ENCODE assay signal across 15 cellular contexts in the genomic region with DNA sequence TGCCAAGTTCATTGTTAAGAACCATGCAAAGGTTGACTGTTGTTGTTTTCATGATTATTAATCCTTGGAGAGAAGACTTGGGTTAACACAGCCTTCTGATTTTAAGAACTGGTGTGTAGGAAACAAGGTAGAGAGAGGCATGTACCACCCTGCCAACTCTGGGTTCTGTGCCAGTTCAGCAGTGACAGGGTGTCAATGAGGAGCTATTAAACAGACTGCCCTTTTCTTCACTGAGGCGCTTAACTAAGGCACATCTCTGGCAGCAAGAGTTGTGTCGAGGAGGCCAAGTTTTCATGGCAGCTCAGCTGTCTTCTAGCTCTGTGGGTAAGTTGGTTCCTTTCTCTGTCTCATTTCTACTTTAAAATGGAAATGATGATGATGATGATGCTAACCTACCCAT.
A peak's percentile ranks its signal among the peaks of the same experiment; 100 is the strongest.
DNase-seq lines count a peak whose midpoint lies in the region; ATAC-seq and TF ChIP-seq lines count a peak whose summit lies in the region.
"Had no signal": no experiment of that assay in that cellular context is flagged by ENCODE, and none has a peak within 500 bp of the region (broad histone marks: within the 10 kb centered on the region; RNA-seq: fewer than 3 reads in every experiment).

No MANE protein-coding gene starts in this region.

- no peak overlapping the region for H3K23ac ChIP-seq in trophoblast cell (ENCODE audit: low read length)

- H3K79me2 ChIP-seq in trophoblast cell (ENCODE audit: control insufficient read depth, insufficient read depth, low read length, poor library complexity) (no peaks in the 10 kb centered on the region), OCI-LY7 (ENCODE audit: insufficient read depth, low read depth, low read length) (no peaks in the 10 kb centered on the region)

- peaks cover 0 to 48% (median 13%) of the 10 kb centered on the region in 12 donors for H3K4me1 ChIP-seq in heart left ventricle
- peaks cover 60% of the 10 kb centered on the region for H3K4me1 ChIP-seq in left ventricle myocardium inferior
- no peaks in the 10 kb centered on the region for H3K4me1 ChIP-seq in trophoblast cell (ENCODE audit: control insufficient read depth in 1 of 2, insufficient read depth in 2 of 2, low read length in 2 of 2)
- H3K4me1 ChIP-seq in OCI-LY7 (ENCODE audit: insufficient read depth, low read length, poor library complexity, severe bottlenecking) = no peaks in the 10 kb centered on the region

- no peaks in the 10 kb centered on the region for H3K9me2 ChIP-seq in OCI-LY7 (ENCODE audit: insufficient read depth, low read length)

- ATAC-seq in heart left ventricle = peak; percentile 85 to 93 (median 91)

- H3K9ac ChIP-seq in trophoblast cell (ENCODE audit: low read length) = no peak overlapping the region
- H3K9ac ChIP-seq: GM23248 had no signal

- H3K18ac ChIP-seq in trophoblast cell (ENCODE audit: low read length) = no peak overlapping the region

- CTCF ChIA-PET in OCI-LY7 (lab: Charles Lee; ENCODE audit: unreplicated experiment) = no interaction called here

- H3K4me3 ChIP-seq in heart left ventricle (no peak overlapping the region), left ventricle myocardium inferior (no peak overlapping the region), trophoblast cell (ENCODE audit: low read depth, low read length) (no peak overlapping the region), OCI-LY7 (ENCODE audit: low read depth, low read length, poor library complexity, severe bottlenecking) (no peak overlapping the region)
- H3K4me3 ChIP-seq: GM23248 had no signal

- H2BK12ac ChIP-seq in trophoblast cell (ENCODE audit: low read length) = no peak overlapping the region

- H2AK5ac ChIP-seq in trophoblast cell (ENCODE audit: low read length) = no peak overlapping the region

- no peak overlapping the region for H4K8ac ChIP-seq in trophoblast cell (ENCODE audit: low read depth, low read length)

- DNase-seq in NCI-H446 treated with DMSO at 0.1 percent for 48 hours (lab: John Stamatoyannopoulos, UW) = peak; percentile 45
- peak in 4 of 5 donors; percentile 27 to 76 (median 52) for DNase-seq in heart left ventricle
- DNase-seq in left ventricle myocardium inferior = peak; percentile 44
- DNase-seq in trophoblast cell = no peak
- DNase-seq in OCI-LY7 (ENCODE audit: low spot score) = no peak
- DNase-seq in activated CD4-positive, alpha-beta T cell treated with anti-CD3 and anti-CD28 coated beads, Interleukin-2, amount 50 U/mL, for 4 hours = no peak
- DNase-seq: Calu3; CD4-positive, alpha-beta memory T cell; COR-L47; DMS53; DMS79 treated with DMSO at 0.1 percent for 48 hours; GF-D8; GM23248; H7; HCEC 1CT had no signal

- H3K4ac ChIP-seq in trophoblast cell (ENCODE audit: low read depth, low read length) = no peak overlapping the region

- H2AFZ ChIP-seq in trophoblast cell (ENCODE audit: insufficient read depth, low read length, poor library complexity) (no peak overlapping the region), OCI-LY7 (ENCODE audit: low read length) (no peak overlapping the region)
- H2AFZ ChIP-seq: GM23248 had no signal

- no peaks in the 10 kb centered on the region for H4K20me1 ChIP-seq in OCI-LY7 (ENCODE audit: insufficient read depth, low read length)

- no peak overlapping the region for H4K12ac ChIP-seq in trophoblast cell (ENCODE audit: low read depth, low read length)

- WGBS in heart left ventricle, 4 donors = 66 to 82% (median 71%) methylated on average over 2 of the region's 2 CpGs
- WGBS in trophoblast cell (ENCODE audit: extremely low coverage, insufficient coverage, insufficient read length) = no CpG with 5 or more reads among the region's 2 CpGs

- H3K27ac ChIP-seq in heart left ventricle (peak overlapping the region in 1 of 12 donors; percentile 32), left ventricle myocardium inferior (replicated peaks) (peak overlapping the region; percentile 50), trophoblast cell (ENCODE audit: low read depth, low read length) (no peak overlapping the region), OCI-LY7 (ENCODE audit: low read depth, low read length, poor library complexity, severe bottlenecking) (no peak overlapping the region)
- H3K27ac ChIP-seq: GM23248 had no signal

- peaks cover 0 to 14% (median 0%) of the 10 kb centered on the region in 9 donors for H3K36me3 ChIP-seq in heart left ventricle
- peaks cover 5% of the 10 kb centered on the region for H3K36me3 ChIP-seq in left ventricle myocardium inferior
- no peaks in the 10 kb centered on the region for H3K36me3 ChIP-seq in trophoblast cell (ENCODE audit: control insufficient read depth in 1 of 2, insufficient read depth in 2 of 2, low read length in 2 of 2)
- no peaks in the 10 kb centered on the region for H3K36me3 ChIP-seq in OCI-LY7 (ENCODE audit: insufficient read depth, low read length)

- H4K91ac ChIP-seq in trophoblast cell (ENCODE audit: low read depth, low read length) = no peak overlapping the region

- no peak overlapping the region for H3K4me2 ChIP-seq in trophoblast cell (ENCODE audit: low read length)
- H3K4me2 ChIP-seq in OCI-LY7 (ENCODE audit: low read length) = no peak overlapping the region

- H3K14ac ChIP-seq in trophoblast cell (ENCODE audit: low read length) = no peak overlapping the region

- no peak overlapping the region for H2BK5ac ChIP-seq in trophoblast cell (ENCODE audit: low read depth, low read length, poor library complexity)

- no peaks in the 10 kb centered on the region for H3K79me1 ChIP-seq in trophoblast cell (ENCODE audit: low read length)

- no peaks in the 10 kb centered on the region for H3K9me3 ChIP-seq in heart left ventricle
- no peaks in the 10 kb centered on the region for H3K9me3 ChIP-seq in left ventricle myocardium inferior (replicated peaks)
- no peaks in the 10 kb centered on the region for H3K9me3 ChIP-seq in trophoblast cell (ENCODE audit: insufficient read depth, low read depth, low read length)
- no peaks in the 10 kb centered on the region for H3K9me3 ChIP-seq in OCI-LY7 (ENCODE audit: low read length)

- no peak for TF ChIP-seq POLR2A in heart left ventricle (IDR thresholded peaks at IDR 0.05)

- POLR2A ChIA-PET in OCI-LY7 (lab: Charles Lee) = interaction anchor here (0.6 kb wide), 1 partner anchor 305 kb away, joined by 4 read pairs; no protein-coding TSS in a partner anchor

- no peak for TF ChIP-seq CTCF in heart left ventricle (IDR thresholded peaks at IDR 0.05)
- TF ChIP-seq CTCF in left ventricle myocardium inferior (IDR thresholded peaks at IDR 0.05; ENCODE audit: borderline replicate concordance) = no peak
- no peak for TF ChIP-seq CTCF in OCI-LY7 (conservative IDR thresholded peaks at IDR 0.05; ENCODE audit: low read length)

- no peak overlapping the region for H2BK120ac ChIP-seq in trophoblast cell (ENCODE audit: insufficient read depth, low read length, poor library complexity)

- no TSS peak for BruUV-seq in OCI-LY7 (replicated peaks; lab: Mats Ljungman, UMichigan)

- intact Hi-C loops in heart left ventricle (cut with DNase I) = no loop called here
- intact Hi-C loops in left ventricle myocardium inferior (cut with micrococcal nuclease) = no loop called here
- intact Hi-C loops in OCI-LY7 (cut with micrococcal nuclease; ENCODE audit: unreplicated experiment) = no loop called here

- H3K27me3 ChIP-seq in heart left ventricle (no peaks in the 10 kb centered on the region), left ventricle myocardium inferior (ENCODE audit: low read depth) (no peaks in the 10 kb centered on the region), trophoblast cell (ENCODE audit: insufficient read depth, low read length) (no peaks in the 10 kb centered on the region)

Comparison
In these comparisons a context has a peak if more than half of its experiments do, and no peak if none do; other contexts are left out.
1. DNase-seq: peak in NCI-H446 treated with DMSO at 0.1 percent for 48 hours (single experiment), heart left ventricle (4 of 5) and left ventricle myocardium inferior (single experiment); none in trophoblast cell (0 of 2), OCI-LY7 (single experiment) and activated CD4-positive, alpha-beta T cell treated with anti-CD3 and anti-CD28 coated beads, Interleukin-2, amount 50 U/mL, for 4 hours (0 of 2).